In the genomic region with DNA sequence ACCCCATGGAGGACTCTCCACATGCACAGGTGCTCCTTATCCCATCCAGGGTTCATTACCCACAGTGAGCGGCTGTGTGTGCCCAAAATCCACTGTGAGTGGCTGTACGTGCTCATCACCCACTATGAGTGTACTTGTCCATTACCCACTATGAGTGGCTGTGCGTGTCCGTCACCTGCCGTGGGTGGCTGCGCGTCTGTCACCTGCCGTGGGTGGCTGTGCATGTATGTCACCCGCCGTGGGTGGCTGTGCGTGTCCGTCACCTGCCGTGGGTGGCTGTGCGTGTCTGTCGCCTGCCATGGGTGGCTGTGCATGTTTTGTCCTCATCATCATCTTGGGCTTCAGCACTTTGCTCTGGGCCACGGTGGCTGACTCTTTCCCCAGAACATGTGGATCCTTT, we compare ENCODE assay signal across 17 cellular contexts.
DNase-seq lines count a peak whose midpoint lies in the region; ATAC-seq and TF ChIP-seq lines count a peak whose summit lies in the region.
"Had no signal": no experiment of that assay in that cellular context is flagged by ENCODE, and none has a peak within 500 bp of the region (broad histone marks: within the 10 kb centered on the region; RNA-seq: fewer than 3 reads in every experiment).

No MANE protein-coding gene starts in this region.

- CTCF ChIA-PET in HEK293 (lab: Yijun Ruan, JAX) (interaction anchor here (0.7 kb wide), 1 partner anchor 360 kb away, joined by 3 read pairs; no protein-coding TSS in a partner anchor), IMR-90 (lab: Yijun Ruan, JAX) (no interaction called here)
- CTCF ChIA-PET in CD4-positive, alpha-beta memory T cell (lab: Charles Lee; ENCODE audit: partially characterized antibody): no interaction called here

- H2BK15ac ChIP-seq in IMR-90 (ENCODE audit: low read depth, low read length) (no peak overlapping the region; the same call in 2 of the 3 replicates), mesenchymal stem cell (ENCODE audit: low read depth, poor library complexity, severe bottlenecking) (no peak overlapping the region)

- H4K91ac ChIP-seq in IMR-90 (ENCODE audit: insufficient read depth, low read depth, low read length) (no peak overlapping the region), mesenchymal stem cell (ENCODE audit: low read length) (peak overlapping the region; percentile 60)

- no peak overlapping the region for H2BK12ac ChIP-seq in mesenchymal stem cell (ENCODE audit: low read length in 2 of 2)

- H3K4me1 Mint-ChIP-seq in CD4-positive, alpha-beta memory T cell: no peaks in the 10 kb centered on the region
- H3K4me1 Mint-ChIP-seq: B cell, H9 had no signal

- peak overlapping the region; percentile 43; the same call in 1 of the 2 replicates for H2AK5ac ChIP-seq in IMR-90 (ENCODE audit: low read depth, low read length)
- H2AK5ac ChIP-seq in mesenchymal stem cell (ENCODE audit: low read length, severe bottlenecking): no peak overlapping the region

- H3K4me3 Mint-ChIP-seq in CD4-positive, alpha-beta memory T cell: no peak overlapping the region
- H3K4me3 Mint-ChIP-seq: B cell; CD4-positive, alpha-beta T cell; H9; IgD-negative memory B cell had no signal

- H3K9ac ChIP-seq in IMR-90 (ENCODE audit: low read depth, low read length): no peak overlapping the region
- no peak overlapping the region for H3K9ac ChIP-seq in mesenchymal stem cell (ENCODE audit: low read length)

- H3K9me3 ChIP-seq in HEK293 (ENCODE audit: control insufficient read depth, insufficient read depth, low read depth, low read length): no peaks in the 10 kb centered on the region
- H3K9me3 ChIP-seq in IMR-90 (ENCODE audit: control insufficient read depth, insufficient read depth, low read length): no peaks in the 10 kb centered on the region
- H3K9me3 ChIP-seq in mesenchymal stem cell (ENCODE audit: control insufficient read depth, low read length): no peaks in the 10 kb centered on the region
- H3K9me3 ChIP-seq in CD4-positive, alpha-beta memory T cell (ENCODE audit: control insufficient read depth in 1 of 2, low read length in 2 of 2): no peaks in the 10 kb centered on the region
- H3K9me3 ChIP-seq in sigmoid colon: no peaks in the 10 kb centered on the region

- peak overlapping the region; percentile 61 for H2AFZ ChIP-seq in IMR-90 (replicated peaks; ENCODE audit: low read length, poor library complexity)
- H2AFZ ChIP-seq in mesenchymal stem cell (ENCODE audit: low read depth, low read length): no peak overlapping the region

- 96% methylated on average over 15 of the region's 16 CpGs; no CpG with 5 or more reads in 1 of the 2 experiments for WGBS in IMR-90 (ENCODE audit: extremely low coverage in 2 of 2, insufficient read length in 1 of 2), 2 experiments
- WGBS in mesenchymal stem cell: 97% methylated on average over 15 of the region's 16 CpGs
- WGBS in sigmoid colon, 2 donors: 95 to 97% methylated on average over 16 of the region's 16 CpGs

- H3K4ac ChIP-seq in IMR-90 (ENCODE audit: low read depth, low read length): no peak overlapping the region
- H3K4ac ChIP-seq in mesenchymal stem cell (ENCODE audit: low read depth in 1 of 2, low read length in 2 of 2): no peak overlapping the region

- H3K27me3 ChIP-seq in IMR-90 (ENCODE audit: control insufficient read depth, insufficient read depth, low read length) (no peaks in the 10 kb centered on the region), mesenchymal stem cell (ENCODE audit: control insufficient read depth in 1 of 2, insufficient read depth in 1 of 2, low read length in 2 of 2) (no peaks in the 10 kb centered on the region), sigmoid colon (no peaks in the 10 kb centered on the region)
- H3K27me3 ChIP-seq in CD4-positive, alpha-beta memory T cell (ENCODE audit: insufficient read depth, low read length): no peaks in the 10 kb centered on the region

- H3K56ac ChIP-seq in IMR-90 (ENCODE audit: extremely low read depth, insufficient read depth, low read length): no peak overlapping the region

- TF ChIP-seq POLR2A in IMR-90 (IDR thresholded peaks at IDR 0.05; ENCODE audit: low read depth, low read length) (no peak), sigmoid colon (IDR thresholded peaks at IDR 0.05) (no peak)

- ATAC-seq in IMR-90 (ENCODE audit: low read depth) (no peak), sciatic nerve (peak; percentile 15)

- no peaks in the 10 kb centered on the region for H3K9me3 Mint-ChIP-seq in CD4-positive, alpha-beta memory T cell
- H3K9me3 Mint-ChIP-seq: CD4-positive, alpha-beta T cell; H9; IgD-negative memory B cell had no signal

- H3K36me3 Mint-ChIP-seq in CD4-positive, alpha-beta memory T cell: no peaks in the 10 kb centered on the region

- H2BK5ac ChIP-seq in IMR-90 (ENCODE audit: low read depth, low read length, poor library complexity, severe bottlenecking): no peak overlapping the region
- no peak overlapping the region for H2BK5ac ChIP-seq in mesenchymal stem cell (ENCODE audit: low read depth, low read length, poor library complexity, severe bottlenecking)

- no peak overlapping the region for H4K8ac ChIP-seq in IMR-90 (ENCODE audit: low read depth in 2 of 2, low read length in 2 of 2)
- H4K8ac ChIP-seq in mesenchymal stem cell (ENCODE audit: low read length): no peak overlapping the region

- H3K4me2 ChIP-seq in IMR-90 (ENCODE audit: low read depth, low read length) (no peak overlapping the region), mesenchymal stem cell (ENCODE audit: low read length, poor library complexity, severe bottlenecking) (no peak overlapping the region)

- peaks cover 4 to 5% of the 10 kb centered on the region in 2 donors for H3K27me3 Mint-ChIP-seq in CD4-positive, alpha-beta memory T cell
- H3K27me3 Mint-ChIP-seq: CD4-positive, alpha-beta T cell had no signal

- no peak overlapping the region for H3K27ac Mint-ChIP-seq in CD4-positive, alpha-beta memory T cell
- H3K27ac Mint-ChIP-seq: B cell; CD4-positive, alpha-beta T cell; H9; IgD-negative memory B cell had no signal

- TF ChIP-seq EP300 in sigmoid colon (IDR thresholded peaks at IDR 0.05): no peak

- H3K14ac ChIP-seq in IMR-90 (replicated peaks; ENCODE audit: low read depth, low read length): no peak overlapping the region
- H3K14ac ChIP-seq in mesenchymal stem cell (ENCODE audit: low read length in 2 of 2): peak overlapping the region in 1 of 2 experiments; percentile 89

- H3K36me3 ChIP-seq in HEK293 (ENCODE audit: control insufficient read depth in 2 of 2, insufficient read depth in 1 of 2, low read length in 2 of 2) (no peaks in the 10 kb centered on the region), IMR-90 (ENCODE audit: control insufficient read depth, insufficient read depth, low read length) (no peaks in the 10 kb centered on the region), mesenchymal stem cell (ENCODE audit: control insufficient read depth in 1 of 2, insufficient read depth in 2 of 2, low read depth in 1 of 2, low read length in 2 of 2) (no peaks in the 10 kb centered on the region), sigmoid colon (no peaks in the 10 kb centered on the region)
- H3K36me3 ChIP-seq in CD4-positive, alpha-beta memory T cell (ENCODE audit: insufficient read depth, low read length): no peaks in the 10 kb centered on the region

- H3K79me1 ChIP-seq in IMR-90 (ENCODE audit: low read depth in 1 of 2, low read length in 2 of 2): no peaks in the 10 kb centered on the region
- H3K79me1 ChIP-seq in mesenchymal stem cell (replicated peaks; ENCODE audit: low read length, poor library complexity, severe bottlenecking): no peaks in the 10 kb centered on the region

- H4K5ac ChIP-seq in IMR-90 (ENCODE audit: low read depth, low read length): no peak overlapping the region

- no TSS peak for BruUV-seq in IMR-90 (replicated peaks; lab: Mats Ljungman, UMichigan)

- POLR2A ChIA-PET in HEK293 (lab: Yijun Ruan, JAX) (no interaction called here), IMR-90 (lab: Charles Lee; ENCODE audit: unreplicated experiment) (no interaction called here)
- POLR2A ChIA-PET in CD4-positive, alpha-beta memory T cell (lab: Charles Lee; ENCODE audit: partially characterized antibody): no interaction called here

- H3K9me1 ChIP-seq in IMR-90 (ENCODE audit: insufficient read depth, low read length): peaks cover 6% of the 10 kb centered on the region; the same call in 1 of the 2 replicates

- no peak overlapping the region for H2BK120ac ChIP-seq in IMR-90 (ENCODE audit: low read depth, low read length)
- H2BK120ac ChIP-seq in mesenchymal stem cell (ENCODE audit: low read depth, low read length): no peak overlapping the region

- DNase-seq in IMR-90 (no peak), mesenchymal stem cell (no peak), sciatic nerve (ENCODE audit: low spot score) (no peak), sigmoid colon (no peak), kidney tubule cell (ENCODE audit: low spot score) (no peak)
- no peak for DNase-seq in CD4-positive, alpha-beta memory T cell
- DNase-seq: C1 segment of cervical spinal cord; CD4-positive, alpha-beta T cell; COR-L47; DMS153; DMS79 treated with DMSO at 0.1 percent for 48 hours; EL; GOT3; H9 had no signal

- H2BK20ac ChIP-seq in IMR-90 (ENCODE audit: low read depth, low read length): no peak overlapping the region

- no peaks in the 10 kb centered on the region for H3K4me1 ChIP-seq in HEK293 (ENCODE audit: control insufficient read depth, insufficient read depth, low read length)
- H3K4me1 ChIP-seq in IMR-90 (ENCODE audit: control insufficient read depth, insufficient read depth, low read length): no peaks in the 10 kb centered on the region
- H3K4me1 ChIP-seq in mesenchymal stem cell (ENCODE audit: control insufficient read depth, insufficient read depth, low read depth, low read length): no peaks in the 10 kb centered on the region
- H3K4me1 ChIP-seq in CD4-positive, alpha-beta memory T cell (ENCODE audit: insufficient read depth, low read length): no peaks in the 10 kb centered on the region
- H3K4me1 ChIP-seq in sigmoid colon: no peaks in the 10 kb centered on the region

- H2AK9ac ChIP-seq in IMR-90 (replicated peaks; ENCODE audit: low read depth, low read length, poor library complexity): no peak overlapping the region

- intact Hi-C loops in IMR-90 (cut with micrococcal nuclease) (no loop called here), sciatic nerve (cut with DNase I) (no loop called here), sigmoid colon (cut with DNase I) (no loop called here)
- intact Hi-C loops in CD4-positive, alpha-beta memory T cell (cut with micrococcal nuclease): no loop called here

- dilution Hi-C loops in IMR-90 (cut with HindIII; ENCODE audit: low sequenced_read_pairs, unreplicated experiment): no loop called here

- in situ Hi-C loops in IMR-90 (cut with MboI; ENCODE audit: low sequenced_read_pairs): no loop called here

- no peak overlapping the region for H3K27ac ChIP-seq in HEK293 (ENCODE audit: extremely low read depth, low read depth, low read length)
- H3K27ac ChIP-seq in IMR-90 (ENCODE audit: insufficient read depth, low read length): no peak overlapping the region
- no peak overlapping the region for H3K27ac ChIP-seq in mesenchymal stem cell (ENCODE audit: low read length, poor library complexity, severe bottlenecking)
- H3K27ac ChIP-seq in CD4-positive, alpha-beta memory T cell (ENCODE audit: low read depth, low read length): no peak overlapping the region
- no peak overlapping the region for H3K27ac ChIP-seq in sigmoid colon

- H3K23ac ChIP-seq in IMR-90 (ENCODE audit: low read depth, low read length): no peak overlapping the region
- H3K23ac ChIP-seq in mesenchymal stem cell (ENCODE audit: low read length in 2 of 2): no peak overlapping the region

- H3K18ac ChIP-seq in IMR-90 (ENCODE audit: low read depth, low read length) (no peak overlapping the region), mesenchymal stem cell (ENCODE audit: low read depth in 1 of 2, low read length in 2 of 2) (no peak overlapping the region)

- no peak for TF ChIP-seq RAD21 in IMR-90 (IDR thresholded peaks at IDR 0.05; ENCODE audit: low read length)

- TF ChIP-seq CTCF in HEK293 (tag by site-specific recombination; IDR thresholded peaks at IDR 0.05): no peak
- no peak for TF ChIP-seq CTCF in IMR-90 (conservative IDR thresholded peaks at IDR 0.05; ENCODE audit: low read depth, low read length)
- TF ChIP-seq CTCF in sigmoid colon (IDR thresholded peaks at IDR 0.05): no peak

- no peak overlapping the region for H3K4me3 ChIP-seq in HEK293 (ENCODE audit: low read depth, low read length)
- no peak overlapping the region for H3K4me3 ChIP-seq in IMR-90 (ENCODE audit: insufficient read depth, low read depth, low read length)
- no peak overlapping the region for H3K4me3 ChIP-seq in mesenchymal stem cell (ENCODE audit: insufficient read depth in 1 of 2, low read depth in 1 of 2, low read length in 2 of 2)
- H3K4me3 ChIP-seq in CD4-positive, alpha-beta memory T cell (ENCODE audit: low read length in 2 of 2): no peak overlapping the region
- no peak overlapping the region for H3K4me3 ChIP-seq in sigmoid colon

- H4K20me1 ChIP-seq in IMR-90 (ENCODE audit: insufficient read depth, low read length): no peaks in the 10 kb centered on the region
